ENCODE assay signal across 8 cellular contexts in the genomic region with DNA sequence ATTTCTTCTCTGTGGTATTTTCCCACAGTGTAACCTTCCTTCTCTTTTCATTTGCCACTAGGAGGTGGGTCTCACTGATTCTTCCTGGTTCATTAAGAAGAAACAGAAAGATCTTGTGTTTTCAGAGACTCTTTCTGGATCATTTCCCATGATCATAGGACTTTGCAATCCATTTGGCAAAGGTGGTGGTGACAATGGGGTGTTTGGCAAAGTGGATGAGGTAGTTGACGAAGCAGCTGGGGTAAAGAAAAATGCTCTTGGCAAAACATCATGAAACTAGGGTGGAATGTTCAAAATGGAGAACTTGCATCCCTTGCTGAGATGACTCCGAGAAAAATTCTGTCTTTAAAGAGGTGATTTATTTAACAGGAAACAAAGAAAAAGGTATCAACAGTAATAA. TPM values are rescaled to one million over a fixed set of nuclear protein-coding genes. Genes with fewer than 3 reads are reported as not detected.
DNase-seq lines count a peak whose midpoint lies in the region; ATAC-seq and TF ChIP-seq lines count a peak whose summit lies in the region.
"Had no signal": no experiment of that assay in that cellular context is flagged by ENCODE, and none has a peak within 500 bp of the region (broad histone marks: within the 10 kb centered on the region; RNA-seq: fewer than 3 reads in every experiment).

No MANE protein-coding gene starts in this region.

- CTCF ChIA-PET in WTC11 (lab: Charles Lee), result no interaction called here

- no peak for TF ChIP-seq CTCF in WTC11 (IDR thresholded peaks at IDR 0.05)
- peak in 1 of 2 donors; percentile 13 for TF ChIP-seq CTCF in suprapubic skin (IDR thresholded peaks at IDR 0.05)

- POLR2A ChIA-PET in WTC11 (lab: Charles Lee), result interaction anchor here (0.6 kb wide), 1 partner anchor 72 kb away, joined by 5 read pairs; a partner anchor contains a TSS

- peaks cover 57% of the 10 kb centered on the region for H3K4me1 ChIP-seq in suprapubic skin

- peaks cover 6% of the 10 kb centered on the region for H3K36me3 Mint-ChIP-seq in WTC11

- H3K9me3 Mint-ChIP-seq in WTC11, result no peaks in the 10 kb centered on the region
- H3K9me3 Mint-ChIP-seq: activated naive CD4-positive, alpha-beta T cell treated with anti-CD3 and anti-CD28 coated beads, Interleukin-2, amount 50 U/mL, for 72 hours had no signal

- no peak overlapping the region for H3K4me3 Mint-ChIP-seq in WTC11

- DNase-seq in G401 (ENCODE audit: low spot score) (peak; percentile 42), WTC11 (ENCODE audit: low spot score) (no peak), suprapubic skin (ENCODE audit: low spot score in 2 of 2) (no peak), DMS153 (lab: John Stamatoyannopoulos, UW) (no peak), DMS 273 (lab: John Stamatoyannopoulos, UW; ENCODE audit: unreplicated experiment) (no peak), KBM-7 (no peak)

- H3K27ac Mint-ChIP-seq in WTC11, result peak overlapping the region; percentile 81

- no peak for TF ChIP-seq EP300 in suprapubic skin (IDR thresholded peaks at IDR 0.05)

- in situ Hi-C loops in G401 (cut with HindIII; ENCODE audit: low sequenced_read_pairs), result no loop called here
- in situ Hi-C loops in KBM-7 (cut with MboI; ENCODE audit: low pct_unique_long_range_greater_than_20kb, low sequenced_read_pairs), result no loop called here

- H3K27me3 ChIP-seq in layer of hippocampus (ENCODE audit: control insufficient read depth, insufficient read depth, low read length), result no peaks in the 10 kb centered on the region
- H3K27me3 ChIP-seq in suprapubic skin, result no peaks in the 10 kb centered on the region

- 16% methylated on average over 2 of the region's 2 CpGs for WGBS in suprapubic skin

- TF ChIP-seq POLR2A in suprapubic skin (IDR thresholded peaks at IDR 0.05), result no peak

- H3K36me3 ChIP-seq in suprapubic skin, result peaks cover 6% of the 10 kb centered on the region

- no peaks in the 10 kb centered on the region for H3K9me3 ChIP-seq in suprapubic skin

- H3K4me1 Mint-ChIP-seq in WTC11, result peaks cover 37% of the 10 kb centered on the region

- H3K27ac ChIP-seq in layer of hippocampus (ENCODE audit: low read depth, low read length), result peak overlapping the region; percentile 64
- peak overlapping the region; percentile 71 for H3K27ac ChIP-seq in suprapubic skin

- H3K27me3 Mint-ChIP-seq in WTC11 (ENCODE audit: low read depth), result no peaks in the 10 kb centered on the region

- no peak for ATAC-seq in WTC11
- ATAC-seq: activated naive CD4-positive, alpha-beta T cell treated with anti-CD3 and anti-CD28 coated beads, Interleukin-2, amount 50 U/mL, for 72 hours had no signal

- H3K4me3 ChIP-seq in suprapubic skin, result no peak overlapping the region

TF ChIP-seq in WTC11, 78 proteins besides CTCF, POLR2A, EP300 and RAD21:
- TF ChIP-seq, protein P1, sequence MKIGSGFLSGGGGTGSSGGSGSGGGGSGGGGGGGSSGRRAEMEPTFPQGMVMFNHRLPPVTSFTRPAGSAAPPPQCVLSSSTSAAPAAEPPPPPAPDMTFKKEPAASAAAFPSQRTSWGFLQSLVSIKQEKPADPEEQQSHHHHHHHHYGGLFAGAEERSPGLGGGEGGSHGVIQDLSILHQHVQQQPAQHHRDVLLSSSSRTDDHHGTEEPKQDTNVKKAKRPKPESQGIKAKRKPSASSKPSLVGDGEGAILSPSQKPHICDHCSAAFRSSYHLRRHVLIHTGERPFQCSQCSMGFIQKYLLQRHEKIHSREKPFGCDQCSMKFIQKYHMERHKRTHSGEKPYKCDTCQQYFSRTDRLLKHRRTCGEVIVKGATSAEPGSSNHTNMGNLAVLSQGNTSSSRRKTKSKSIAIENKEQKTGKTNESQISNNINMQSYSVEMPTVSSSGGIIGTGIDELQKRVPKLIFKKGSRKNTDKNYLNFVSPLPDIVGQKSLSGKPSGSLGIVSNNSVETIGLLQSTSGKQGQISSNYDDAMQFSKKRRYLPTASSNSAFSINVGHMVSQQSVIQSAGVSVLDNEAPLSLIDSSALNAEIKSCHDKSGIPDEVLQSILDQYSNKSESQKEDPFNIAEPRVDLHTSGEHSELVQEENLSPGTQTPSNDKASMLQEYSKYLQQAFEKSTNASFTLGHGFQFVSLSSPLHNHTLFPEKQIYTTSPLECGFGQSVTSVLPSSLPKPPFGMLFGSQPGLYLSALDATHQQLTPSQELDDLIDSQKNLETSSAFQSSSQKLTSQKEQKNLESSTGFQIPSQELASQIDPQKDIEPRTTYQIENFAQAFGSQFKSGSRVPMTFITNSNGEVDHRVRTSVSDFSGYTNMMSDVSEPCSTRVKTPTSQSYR (CRISPR knock-in tag; IDR thresholded peaks at IDR 0.05), result no peak
- TF ChIP-seq NR2C2 (CRISPR knock-in tag; IDR thresholded peaks at IDR 0.05) (no peak), SMAD3 (CRISPR knock-in tag; IDR thresholded peaks at IDR 0.05; ENCODE audit: borderline replicate concordance) (no peak), TEAD1 (CRISPR knock-in tag; IDR thresholded peaks at IDR 0.05) (no peak), FOXJ3 (CRISPR knock-in tag; IDR thresholded peaks at IDR 0.05; ENCODE audit: borderline replicate concordance) (no peak), GABPB1 (CRISPR knock-in tag; IDR thresholded peaks at IDR 0.05) (no peak), ATF1 (CRISPR knock-in tag; IDR thresholded peaks at IDR 0.05) (no peak), JUN (CRISPR knock-in tag; IDR thresholded peaks at IDR 0.05) (no peak)
- TF ChIP-seq, protein P2, sequence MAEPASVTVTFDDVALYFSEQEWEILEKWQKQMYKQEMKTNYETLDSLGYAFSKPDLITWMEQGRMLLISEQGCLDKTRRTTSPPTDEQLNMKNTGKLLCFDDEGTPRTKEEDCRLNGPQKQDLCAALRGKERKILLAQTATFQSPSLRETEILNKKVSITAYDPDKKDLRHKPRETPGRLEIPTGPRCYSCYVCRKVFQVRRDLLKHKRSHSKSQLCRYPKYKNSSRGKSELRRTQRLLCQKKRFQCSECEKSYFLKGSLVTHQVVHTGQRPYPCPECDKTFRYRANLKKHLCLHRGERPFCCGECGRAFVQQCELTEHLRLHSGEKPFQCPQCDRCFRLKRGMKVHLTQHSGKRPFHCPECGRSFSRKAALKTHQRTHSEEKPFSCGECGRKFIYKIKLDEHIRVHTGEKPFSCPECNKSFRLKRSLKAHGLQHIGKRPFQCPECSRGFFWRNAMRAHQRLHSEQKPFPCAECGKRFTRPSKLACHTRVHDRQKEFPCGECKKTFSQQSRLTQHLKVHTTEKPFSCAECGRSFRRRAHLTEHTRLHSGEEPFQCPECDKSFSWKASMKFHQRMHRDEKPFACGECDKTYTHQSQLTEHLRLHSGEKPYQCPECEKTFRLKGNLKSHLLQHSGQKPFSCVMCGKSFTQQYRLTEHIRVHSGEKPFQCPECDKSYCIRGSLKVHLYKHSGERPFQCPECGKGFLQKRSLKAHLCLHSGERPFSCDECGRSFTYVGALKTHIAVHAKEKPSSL (CRISPR knock-in tag; conservative IDR thresholded peaks at IDR 0.05), result no peak
- TF ChIP-seq, protein P3, sequence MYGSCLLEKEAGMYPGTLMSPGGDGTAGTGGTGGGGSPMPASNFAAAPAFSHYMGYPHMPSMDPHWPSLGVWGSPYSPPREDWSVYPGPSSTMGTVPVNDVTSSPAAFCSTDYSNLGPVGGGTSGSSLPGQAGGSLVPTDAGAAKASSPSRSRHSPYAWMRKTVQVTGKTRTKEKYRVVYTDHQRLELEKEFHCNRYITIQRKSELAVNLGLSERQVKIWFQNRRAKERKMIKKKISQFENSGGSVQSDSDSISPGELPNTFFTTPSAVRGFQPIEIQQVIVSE (CRISPR knock-in tag; IDR thresholded peaks at IDR 0.05; ENCODE audit: borderline replicate concordance), result no peak
- TF ChIP-seq, protein P4, sequence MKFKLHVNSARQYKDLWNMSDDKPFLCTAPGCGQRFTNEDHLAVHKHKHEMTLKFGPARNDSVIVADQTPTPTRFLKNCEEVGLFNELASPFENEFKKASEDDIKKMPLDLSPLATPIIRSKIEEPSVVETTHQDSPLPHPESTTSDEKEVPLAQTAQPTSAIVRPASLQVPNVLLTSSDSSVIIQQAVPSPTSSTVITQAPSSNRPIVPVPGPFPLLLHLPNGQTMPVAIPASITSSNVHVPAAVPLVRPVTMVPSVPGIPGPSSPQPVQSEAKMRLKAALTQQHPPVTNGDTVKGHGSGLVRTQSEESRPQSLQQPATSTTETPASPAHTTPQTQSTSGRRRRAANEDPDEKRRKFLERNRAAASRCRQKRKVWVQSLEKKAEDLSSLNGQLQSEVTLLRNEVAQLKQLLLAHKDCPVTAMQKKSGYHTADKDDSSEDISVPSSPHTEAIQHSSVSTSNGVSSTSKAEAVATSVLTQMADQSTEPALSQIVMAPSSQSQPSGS (CRISPR knock-in tag; IDR thresholded peaks at IDR 0.05; ENCODE audit: borderline replicate concordance, low read depth), result no peak
- TF ChIP-seq, protein P5, sequence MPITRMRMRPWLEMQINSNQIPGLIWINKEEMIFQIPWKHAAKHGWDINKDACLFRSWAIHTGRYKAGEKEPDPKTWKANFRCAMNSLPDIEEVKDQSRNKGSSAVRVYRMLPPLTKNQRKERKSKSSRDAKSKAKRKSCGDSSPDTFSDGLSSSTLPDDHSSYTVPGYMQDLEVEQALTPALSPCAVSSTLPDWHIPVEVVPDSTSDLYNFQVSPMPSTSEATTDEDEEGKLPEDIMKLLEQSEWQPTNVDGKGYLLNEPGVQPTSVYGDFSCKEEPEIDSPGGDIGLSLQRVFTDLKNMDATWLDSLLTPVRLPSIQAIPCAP (CRISPR knock-in tag; IDR thresholded peaks at IDR 0.05), result no peak
- TF ChIP-seq, protein P6, sequence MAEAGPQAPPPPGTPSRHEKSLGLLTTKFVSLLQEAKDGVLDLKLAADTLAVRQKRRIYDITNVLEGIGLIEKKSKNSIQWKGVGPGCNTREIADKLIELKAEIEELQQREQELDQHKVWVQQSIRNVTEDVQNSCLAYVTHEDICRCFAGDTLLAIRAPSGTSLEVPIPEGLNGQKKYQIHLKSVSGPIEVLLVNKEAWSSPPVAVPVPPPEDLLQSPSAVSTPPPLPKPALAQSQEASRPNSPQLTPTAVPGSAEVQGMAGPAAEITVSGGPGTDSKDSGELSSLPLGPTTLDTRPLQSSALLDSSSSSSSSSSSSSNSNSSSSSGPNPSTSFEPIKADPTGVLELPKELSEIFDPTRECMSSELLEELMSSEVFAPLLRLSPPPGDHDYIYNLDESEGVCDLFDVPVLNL (CRISPR knock-in tag; IDR thresholded peaks at IDR 0.05; ENCODE audit: borderline replicate concordance, low read depth), result no peak
- TF ChIP-seq, protein P7, sequence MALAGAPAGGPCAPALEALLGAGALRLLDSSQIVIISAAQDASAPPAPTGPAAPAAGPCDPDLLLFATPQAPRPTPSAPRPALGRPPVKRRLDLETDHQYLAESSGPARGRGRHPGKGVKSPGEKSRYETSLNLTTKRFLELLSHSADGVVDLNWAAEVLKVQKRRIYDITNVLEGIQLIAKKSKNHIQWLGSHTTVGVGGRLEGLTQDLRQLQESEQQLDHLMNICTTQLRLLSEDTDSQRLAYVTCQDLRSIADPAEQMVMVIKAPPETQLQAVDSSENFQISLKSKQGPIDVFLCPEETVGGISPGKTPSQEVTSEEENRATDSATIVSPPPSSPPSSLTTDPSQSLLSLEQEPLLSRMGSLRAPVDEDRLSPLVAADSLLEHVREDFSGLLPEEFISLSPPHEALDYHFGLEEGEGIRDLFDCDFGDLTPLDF (CRISPR knock-in tag; IDR thresholded peaks at IDR 0.05), result no peak

RNA-seq across cellular contexts. Expression of a gene that starts 50.6 kb away (rescaled TPM):
- 21.8 and 22.4 TPM in 2 replicates for total RNA-seq in G401 (2014; rRNA removed; shearing (Covaris generic))
- total RNA-seq in WTC11 (2021) (25.8 to 32.3 TPM (median 30.7 TPM) in 3 replicates), suprapubic skin (10 to 100 TPM; 59.7 to 64.0 (median 60.9) TPM)
